Comparison of ENCODE assay signal across 1 cellular context in the genomic region with DNA sequence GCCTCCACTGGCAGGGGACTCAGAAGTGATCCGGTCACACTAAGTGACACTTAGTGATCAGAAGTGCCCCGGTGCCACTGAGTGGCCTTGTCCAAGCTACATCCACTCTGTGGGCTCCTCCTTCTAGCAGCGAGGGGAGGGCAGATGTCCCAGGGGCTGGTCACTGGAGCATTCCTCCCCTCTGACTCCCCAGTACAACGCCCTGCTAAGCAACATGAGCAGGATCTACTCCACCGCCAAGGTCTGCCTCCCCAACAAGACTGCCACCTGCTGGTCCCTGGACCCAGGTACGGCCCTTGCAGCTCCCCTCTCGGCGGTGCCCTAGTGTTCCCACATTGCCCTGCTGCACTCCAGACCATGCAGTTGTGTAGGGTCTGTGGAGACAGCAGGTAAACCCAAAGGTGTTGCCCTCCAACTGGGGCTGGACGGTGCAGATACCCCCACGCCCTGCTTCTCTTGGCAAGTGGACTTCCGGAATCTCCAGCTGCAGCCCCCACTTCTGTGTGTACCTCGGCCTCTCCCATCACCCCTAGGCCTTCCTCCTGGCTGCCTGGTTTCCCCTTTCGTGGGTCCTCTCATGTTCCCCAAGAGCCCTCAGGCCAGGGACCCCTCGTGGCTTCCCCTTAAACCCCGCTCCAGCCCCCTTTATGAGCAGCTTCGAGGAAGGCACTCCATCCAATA.
A peak's percentile ranks its signal among the peaks of the same experiment; 100 is the strongest.
TF ChIP-seq lines count a peak whose summit lies in the region.

No MANE protein-coding gene starts in this region.

TF ChIP-seq in HepG2, 621 proteins besides CTCF, POLR2A, EP300 and RAD21 (continued from another document and continues in another):
- TF ChIP-seq, protein P1, sequence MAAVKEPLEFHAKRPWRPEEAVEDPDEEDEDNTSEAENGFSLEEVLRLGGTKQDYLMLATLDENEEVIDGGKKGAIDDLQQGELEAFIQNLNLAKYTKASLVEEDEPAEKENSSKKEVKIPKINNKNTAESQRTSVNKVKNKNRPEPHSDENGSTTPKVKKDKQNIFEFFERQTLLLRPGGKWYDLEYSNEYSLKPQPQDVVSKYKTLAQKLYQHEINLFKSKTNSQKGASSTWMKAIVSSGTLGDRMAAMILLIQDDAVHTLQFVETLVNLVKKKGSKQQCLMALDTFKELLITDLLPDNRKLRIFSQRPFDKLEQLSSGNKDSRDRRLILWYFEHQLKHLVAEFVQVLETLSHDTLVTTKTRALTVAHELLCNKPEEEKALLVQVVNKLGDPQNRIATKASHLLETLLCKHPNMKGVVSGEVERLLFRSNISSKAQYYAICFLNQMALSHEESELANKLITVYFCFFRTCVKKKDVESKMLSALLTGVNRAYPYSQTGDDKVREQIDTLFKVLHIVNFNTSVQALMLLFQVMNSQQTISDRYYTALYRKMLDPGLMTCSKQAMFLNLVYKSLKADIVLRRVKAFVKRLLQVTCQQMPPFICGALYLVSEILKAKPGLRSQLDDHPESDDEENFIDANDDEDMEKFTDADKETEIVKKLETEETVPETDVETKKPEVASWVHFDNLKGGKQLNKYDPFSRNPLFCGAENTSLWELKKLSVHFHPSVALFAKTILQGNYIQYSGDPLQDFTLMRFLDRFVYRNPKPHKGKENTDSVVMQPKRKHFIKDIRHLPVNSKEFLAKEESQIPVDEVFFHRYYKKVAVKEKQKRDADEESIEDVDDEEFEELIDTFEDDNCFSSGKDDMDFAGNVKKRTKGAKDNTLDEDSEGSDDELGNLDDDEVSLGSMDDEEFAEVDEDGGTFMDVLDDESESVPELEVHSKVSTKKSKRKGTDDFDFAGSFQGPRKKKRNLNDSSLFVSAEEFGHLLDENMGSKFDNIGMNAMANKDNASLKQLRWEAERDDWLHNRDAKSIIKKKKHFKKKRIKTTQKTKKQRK (IDR thresholded peaks at IDR 0.05; ENCODE audit: low read length) = no peak
- TF ChIP-seq CEBPB (IDR thresholded peaks at IDR 0.05; ENCODE audit: borderline replicate concordance, low read depth, low read length) (no peak), ZEB1 (IDR thresholded peaks at IDR 0.05; ENCODE audit: insufficient replicate concordance, low read depth) (no peak), IRF2 (CRISPR knock-in tag; IDR thresholded peaks at IDR 0.05) (peak; percentile 61; the same call in 1 of the 2 replicates), ERF (CRISPR knock-in tag; IDR thresholded peaks at IDR 0.05) (peak; percentile 64; the same call in 1 of the 2 replicates), MED1 (CRISPR knock-in tag; IDR thresholded peaks at IDR 0.05) (no peak), ZNF547 (CRISPR knock-in tag; IDR thresholded peaks at IDR 0.05) (peak; percentile 57; the same call in 1 of the 2 replicates), ELF1 (CRISPR knock-in tag; IDR thresholded peaks at IDR 0.05) (no peak), SPEN (CRISPR knock-in tag; IDR thresholded peaks at IDR 0.05; ENCODE audit: low read depth) (no peak), ZNF780A (CRISPR knock-in tag; IDR thresholded peaks at IDR 0.05) (no peak), MYC (CRISPR knock-in tag; IDR thresholded peaks at IDR 0.05; ENCODE audit: borderline replicate concordance) (no peak), PHF5A (CRISPR knock-in tag; IDR thresholded peaks at IDR 0.05; ENCODE audit: low read depth, unreplicated experiment) (no peak), ASH2L (IDR thresholded peaks at IDR 0.05; ENCODE audit: insufficient read length, low read depth, low read length) (peak; percentile 36), ZNF225 (CRISPR knock-in tag; IDR thresholded peaks at IDR 0.05) (no peak; the same call in 1 of the 2 replicates), SRY (CRISPR knock-in tag; IDR thresholded peaks at IDR 0.05) (no peak), ZBTB7A (CRISPR knock-in tag; IDR thresholded peaks at IDR 0.05) (no peak), ZNF343 (CRISPR knock-in tag; IDR thresholded peaks at IDR 0.05) (no peak), HNF4A (CRISPR knock-in tag; IDR thresholded peaks at IDR 0.05) (no peak), GATAD2A (CRISPR knock-in tag; IDR thresholded peaks at IDR 0.05) (peak; percentile 53; the same call in 1 of the 2 replicates), BRD4 (CRISPR knock-in tag; IDR thresholded peaks at IDR 0.05) (no peak), TBX3 (IDR thresholded peaks at IDR 0.05; ENCODE audit: borderline replicate concordance) (no peak), GFI1 (CRISPR knock-in tag; IDR thresholded peaks at IDR 0.05; ENCODE audit: borderline replicate concordance) (no peak), ZBTB38 (CRISPR knock-in tag; IDR thresholded peaks at IDR 0.05) (peak; percentile 48; the same call in 1 of the 2 replicates), GTF2F1 (IDR thresholded peaks at IDR 0.05; ENCODE audit: low read length) (no peak), ONECUT2 (CRISPR knock-in tag; IDR thresholded peaks at IDR 0.05) (no peak), NFIC (IDR thresholded peaks at IDR 0.05; ENCODE audit: low read length) (no peak), IKZF4 (CRISPR knock-in tag; IDR thresholded peaks at IDR 0.05; ENCODE audit: borderline replicate concordance, low read depth, not compliant biosample characterization) (peak; percentile 21), HOXD1 (CRISPR knock-in tag; IDR thresholded peaks at IDR 0.05) (no peak)
- TF ChIP-seq, protein P2, sequence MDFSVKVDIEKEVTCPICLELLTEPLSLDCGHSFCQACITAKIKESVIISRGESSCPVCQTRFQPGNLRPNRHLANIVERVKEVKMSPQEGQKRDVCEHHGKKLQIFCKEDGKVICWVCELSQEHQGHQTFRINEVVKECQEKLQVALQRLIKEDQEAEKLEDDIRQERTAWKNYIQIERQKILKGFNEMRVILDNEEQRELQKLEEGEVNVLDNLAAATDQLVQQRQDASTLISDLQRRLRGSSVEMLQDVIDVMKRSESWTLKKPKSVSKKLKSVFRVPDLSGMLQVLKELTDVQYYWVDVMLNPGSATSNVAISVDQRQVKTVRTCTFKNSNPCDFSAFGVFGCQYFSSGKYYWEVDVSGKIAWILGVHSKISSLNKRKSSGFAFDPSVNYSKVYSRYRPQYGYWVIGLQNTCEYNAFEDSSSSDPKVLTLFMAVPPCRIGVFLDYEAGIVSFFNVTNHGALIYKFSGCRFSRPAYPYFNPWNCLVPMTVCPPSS (IDR thresholded peaks at IDR 0.05) = no peak
- TF ChIP-seq, protein P3, sequence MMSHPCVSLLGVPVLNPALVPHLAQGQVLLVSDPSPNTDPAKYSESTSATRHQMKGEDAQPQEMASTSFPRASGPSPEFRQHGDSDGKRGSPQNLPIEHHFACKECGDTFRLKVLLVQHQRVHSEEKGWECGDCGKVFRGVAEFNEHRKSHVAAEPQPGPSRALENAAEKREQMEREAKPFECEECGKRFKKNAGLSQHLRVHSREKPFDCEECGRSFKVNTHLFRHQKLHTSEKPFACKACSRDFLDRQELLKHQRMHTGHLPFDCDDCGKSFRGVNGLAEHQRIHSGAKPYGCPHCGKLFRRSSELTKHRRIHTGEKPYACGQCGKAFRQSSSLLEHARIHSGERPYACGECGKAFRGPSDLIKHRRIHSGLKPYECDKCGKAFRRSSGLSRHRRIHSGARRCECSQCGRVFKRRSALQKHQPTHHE (CRISPR knock-in tag; IDR thresholded peaks at IDR 0.05; ENCODE audit: borderline replicate concordance) = no peak
- TF ChIP-seq, protein P4, sequence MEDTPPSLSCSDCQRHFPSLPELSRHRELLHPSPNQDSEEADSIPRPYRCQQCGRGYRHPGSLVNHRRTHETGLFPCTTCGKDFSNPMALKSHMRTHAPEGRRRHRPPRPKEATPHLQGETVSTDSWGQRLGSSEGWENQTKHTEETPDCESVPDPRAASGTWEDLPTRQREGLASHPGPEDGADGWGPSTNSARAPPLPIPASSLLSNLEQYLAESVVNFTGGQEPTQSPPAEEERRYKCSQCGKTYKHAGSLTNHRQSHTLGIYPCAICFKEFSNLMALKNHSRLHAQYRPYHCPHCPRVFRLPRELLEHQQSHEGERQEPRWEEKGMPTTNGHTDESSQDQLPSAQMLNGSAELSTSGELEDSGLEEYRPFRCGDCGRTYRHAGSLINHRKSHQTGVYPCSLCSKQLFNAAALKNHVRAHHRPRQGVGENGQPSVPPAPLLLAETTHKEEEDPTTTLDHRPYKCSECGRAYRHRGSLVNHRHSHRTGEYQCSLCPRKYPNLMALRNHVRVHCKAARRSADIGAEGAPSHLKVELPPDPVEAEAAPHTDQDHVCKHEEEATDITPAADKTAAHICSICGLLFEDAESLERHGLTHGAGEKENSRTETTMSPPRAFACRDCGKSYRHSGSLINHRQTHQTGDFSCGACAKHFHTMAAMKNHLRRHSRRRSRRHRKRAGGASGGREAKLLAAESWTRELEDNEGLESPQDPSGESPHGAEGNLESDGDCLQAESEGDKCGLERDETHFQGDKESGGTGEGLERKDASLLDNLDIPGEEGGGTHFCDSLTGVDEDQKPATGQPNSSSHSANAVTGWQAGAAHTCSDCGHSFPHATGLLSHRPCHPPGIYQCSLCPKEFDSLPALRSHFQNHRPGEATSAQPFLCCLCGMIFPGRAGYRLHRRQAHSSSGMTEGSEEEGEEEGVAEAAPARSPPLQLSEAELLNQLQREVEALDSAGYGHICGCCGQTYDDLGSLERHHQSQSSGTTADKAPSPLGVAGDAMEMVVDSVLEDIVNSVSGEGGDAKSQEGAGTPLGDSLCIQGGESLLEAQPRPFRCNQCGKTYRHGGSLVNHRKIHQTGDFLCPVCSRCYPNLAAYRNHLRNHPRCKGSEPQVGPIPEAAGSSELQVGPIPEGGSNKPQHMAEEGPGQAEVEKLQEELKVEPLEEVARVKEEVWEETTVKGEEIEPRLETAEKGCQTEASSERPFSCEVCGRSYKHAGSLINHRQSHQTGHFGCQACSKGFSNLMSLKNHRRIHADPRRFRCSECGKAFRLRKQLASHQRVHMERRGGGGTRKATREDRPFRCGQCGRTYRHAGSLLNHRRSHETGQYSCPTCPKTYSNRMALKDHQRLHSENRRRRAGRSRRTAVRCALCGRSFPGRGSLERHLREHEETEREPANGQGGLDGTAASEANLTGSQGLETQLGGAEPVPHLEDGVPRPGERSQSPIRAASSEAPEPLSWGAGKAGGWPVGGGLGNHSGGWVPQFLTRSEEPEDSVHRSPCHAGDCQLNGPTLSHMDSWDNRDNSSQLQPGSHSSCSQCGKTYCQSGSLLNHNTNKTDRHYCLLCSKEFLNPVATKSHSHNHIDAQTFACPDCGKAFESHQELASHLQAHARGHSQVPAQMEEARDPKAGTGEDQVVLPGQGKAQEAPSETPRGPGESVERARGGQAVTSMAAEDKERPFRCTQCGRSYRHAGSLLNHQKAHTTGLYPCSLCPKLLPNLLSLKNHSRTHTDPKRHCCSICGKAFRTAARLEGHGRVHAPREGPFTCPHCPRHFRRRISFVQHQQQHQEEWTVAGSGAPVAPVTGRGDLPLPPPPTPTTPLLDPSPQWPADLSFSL (CRISPR knock-in tag; IDR thresholded peaks at IDR 0.05) = no peak
- TF ChIP-seq, protein P5, sequence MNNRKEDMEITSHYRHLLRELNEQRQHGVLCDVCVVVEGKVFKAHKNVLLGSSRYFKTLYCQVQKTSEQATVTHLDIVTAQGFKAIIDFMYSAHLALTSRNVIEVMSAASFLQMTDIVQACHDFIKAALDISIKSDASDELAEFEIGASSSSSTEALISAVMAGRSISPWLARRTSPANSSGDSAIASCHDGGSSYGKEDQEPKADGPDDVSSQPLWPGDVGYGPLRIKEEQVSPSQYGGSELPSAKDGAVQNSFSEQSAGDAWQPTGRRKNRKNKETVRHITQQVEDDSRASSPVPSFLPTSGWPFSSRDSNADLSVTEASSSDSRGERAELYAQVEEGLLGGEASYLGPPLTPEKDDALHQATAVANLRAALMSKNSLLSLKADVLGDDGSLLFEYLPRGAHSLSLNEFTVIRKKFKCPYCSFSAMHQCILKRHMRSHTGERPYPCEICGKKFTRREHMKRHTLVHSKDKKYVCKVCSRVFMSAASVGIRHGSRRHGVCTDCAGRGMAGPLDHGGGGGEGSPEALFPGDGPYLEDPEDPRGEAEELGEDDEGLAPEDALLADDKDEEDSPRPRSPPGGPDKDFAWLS (CRISPR knock-in tag; IDR thresholded peaks at IDR 0.05; ENCODE audit: borderline replicate concordance) = no peak
- TF ChIP-seq, protein P6, sequence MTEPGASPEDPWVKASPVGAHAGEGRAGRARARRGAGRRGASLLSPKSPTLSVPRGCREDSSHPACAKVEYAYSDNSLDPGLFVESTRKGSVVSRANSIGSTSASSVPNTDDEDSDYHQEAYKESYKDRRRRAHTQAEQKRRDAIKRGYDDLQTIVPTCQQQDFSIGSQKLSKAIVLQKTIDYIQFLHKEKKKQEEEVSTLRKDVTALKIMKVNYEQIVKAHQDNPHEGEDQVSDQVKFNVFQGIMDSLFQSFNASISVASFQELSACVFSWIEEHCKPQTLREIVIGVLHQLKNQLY (CRISPR knock-in tag; IDR thresholded peaks at IDR 0.05) = no peak
- TF ChIP-seq, protein P7, sequence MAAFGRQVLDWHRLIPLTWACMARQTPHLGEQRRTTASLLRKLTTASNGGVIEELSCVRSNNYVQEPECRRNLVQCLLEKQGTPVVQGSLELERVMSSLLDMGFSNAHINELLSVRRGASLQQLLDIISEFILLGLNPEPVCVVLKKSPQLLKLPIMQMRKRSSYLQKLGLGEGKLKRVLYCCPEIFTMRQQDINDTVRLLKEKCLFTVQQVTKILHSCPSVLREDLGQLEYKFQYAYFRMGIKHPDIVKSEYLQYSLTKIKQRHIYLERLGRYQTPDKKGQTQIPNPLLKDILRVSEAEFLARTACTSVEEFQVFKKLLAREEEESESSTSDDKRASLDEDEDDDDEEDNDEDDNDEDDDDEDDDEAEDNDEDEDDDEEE (CRISPR knock-in tag; IDR thresholded peaks at IDR 0.05) = no peak
- TF ChIP-seq, protein P8, sequence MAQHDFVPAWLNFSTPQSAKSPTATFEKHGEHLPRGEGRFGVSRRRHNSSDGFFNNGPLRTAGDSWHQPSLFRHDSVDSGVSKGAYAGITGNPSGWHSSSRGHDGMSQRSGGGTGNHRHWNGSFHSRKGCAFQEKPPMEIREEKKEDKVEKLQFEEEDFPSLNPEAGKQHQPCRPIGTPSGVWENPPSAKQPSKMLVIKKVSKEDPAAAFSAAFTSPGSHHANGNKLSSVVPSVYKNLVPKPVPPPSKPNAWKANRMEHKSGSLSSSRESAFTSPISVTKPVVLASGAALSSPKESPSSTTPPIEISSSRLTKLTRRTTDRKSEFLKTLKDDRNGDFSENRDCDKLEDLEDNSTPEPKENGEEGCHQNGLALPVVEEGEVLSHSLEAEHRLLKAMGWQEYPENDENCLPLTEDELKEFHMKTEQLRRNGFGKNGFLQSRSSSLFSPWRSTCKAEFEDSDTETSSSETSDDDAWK (CRISPR knock-in tag; IDR thresholded peaks at IDR 0.05) = no peak
- TF ChIP-seq, protein P9, sequence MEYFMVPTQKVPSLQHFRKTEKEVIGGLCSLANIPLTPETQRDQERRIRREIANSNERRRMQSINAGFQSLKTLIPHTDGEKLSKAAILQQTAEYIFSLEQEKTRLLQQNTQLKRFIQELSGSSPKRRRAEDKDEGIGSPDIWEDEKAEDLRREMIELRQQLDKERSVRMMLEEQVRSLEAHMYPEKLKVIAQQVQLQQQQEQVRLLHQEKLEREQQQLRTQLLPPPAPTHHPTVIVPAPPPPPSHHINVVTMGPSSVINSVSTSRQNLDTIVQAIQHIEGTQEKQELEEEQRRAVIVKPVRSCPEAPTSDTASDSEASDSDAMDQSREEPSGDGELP (IDR thresholded peaks at IDR 0.05; ENCODE audit: borderline replicate concordance, low read depth) = no peak
- TF ChIP-seq, protein P10, sequence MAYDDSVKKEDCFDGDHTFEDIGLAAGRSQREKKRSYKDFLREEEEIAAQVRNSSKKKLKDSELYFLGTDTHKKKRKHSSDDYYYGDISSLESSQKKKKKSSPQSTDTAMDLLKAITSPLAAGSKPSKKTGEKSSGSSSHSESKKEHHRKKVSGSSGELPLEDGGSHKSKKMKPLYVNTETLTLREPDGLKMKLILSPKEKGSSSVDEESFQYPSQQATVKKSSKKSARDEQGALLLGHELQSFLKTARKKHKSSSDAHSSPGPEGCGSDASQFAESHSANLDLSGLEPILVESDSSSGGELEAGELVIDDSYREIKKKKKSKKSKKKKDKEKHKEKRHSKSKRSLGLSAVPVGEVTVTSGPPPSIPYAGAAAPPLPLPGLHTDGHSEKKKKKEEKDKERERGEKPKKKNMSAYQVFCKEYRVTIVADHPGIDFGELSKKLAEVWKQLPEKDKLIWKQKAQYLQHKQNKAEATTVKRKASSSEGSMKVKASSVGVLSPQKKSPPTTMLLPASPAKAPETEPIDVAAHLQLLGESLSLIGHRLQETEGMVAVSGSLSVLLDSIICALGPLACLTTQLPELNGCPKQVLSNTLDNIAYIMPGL (CRISPR knock-in tag; IDR thresholded peaks at IDR 0.05; ENCODE audit: borderline replicate concordance in 1 of 2, low read depth in 1 of 2) = peak; percentile 58 to 81; a peak in 3 of 4 replicates
